10 cellular contexts compared by ENCODE assay signal in genomic region chr9:34588671-34589370, GRCh38. TPM values are rescaled to one million over a fixed set of nuclear protein-coding genes. Genes with fewer than 3 reads are reported as not detected.
DNase-seq lines count a peak whose midpoint lies in the region; ATAC-seq and TF ChIP-seq lines count a peak whose summit lies in the region.
"Had no signal": no experiment of that assay in that cellular context is flagged by ENCODE, and none has a peak within 500 bp of the region (broad histone marks: within the 10 kb centered on the region; RNA-seq: fewer than 3 reads in every experiment).

No MANE protein-coding gene starts in this region.

- H3K9me3 Mint-ChIP-seq in stimulated activated naive CD8-positive, alpha-beta T cell treated with anti-CD3 and anti-CD28 coated beads, Interleukin-15, Interleukin-2, amounts not matched to agents 100 ng/mL and 50 ng/mL, for 24 hours: no peaks in the 10 kb centered on the region

- H3K4me3 ChIP-seq in muscle layer of duodenum (ENCODE audit: low read depth in 1 of 2, low read length in 2 of 2) (peak overlapping the region; percentile 30 to 67), vagina (peak overlapping the region; percentile 52 to 68)

- H3K4me1 ChIP-seq in muscle layer of duodenum (ENCODE audit: control insufficient read depth in 1 of 2, insufficient read depth in 2 of 2, low read length in 2 of 2) (peaks cover 0 to 49% of the 10 kb centered on the region in 2 donors), vagina (peaks cover 52% of the 10 kb centered on the region)

- H3K27me3 Mint-ChIP-seq in stimulated activated naive CD8-positive, alpha-beta T cell treated with anti-CD3 and anti-CD28 coated beads, Interleukin-15, Interleukin-2, amounts not matched to agents 100 ng/mL and 50 ng/mL, for 24 hours: peaks cover 74% of the 10 kb centered on the region

- no peak for DNase-seq in stimulated activated naive CD8-positive, alpha-beta T cell treated with anti-CD3 and anti-CD28 coated beads, Interleukin-15, Interleukin-2, amounts not matched to agents 100 U/mL and 50 U/mL, for 24 hours
- DNase-seq in cerebellar cortex (ENCODE audit: low spot score) (peak; percentile 69), vagina (ENCODE audit: extremely low spot score in 2 of 2) (no peak), GF-D8 (lab: John Stamatoyannopoulos, UW) (no peak), NCI-H2029 (lab: John Stamatoyannopoulos, UW) (no peak)
- DNase-seq: activated gamma-delta T cell treated with Interleukin-2 at 50 U/mL for 16 hours, GDM1 had no signal

- H3K27ac ChIP-seq in muscle layer of duodenum (ENCODE audit: low read length): no peak overlapping the region
- H3K27ac ChIP-seq in vagina: peak overlapping the region; percentile 82

- H3K27ac Mint-ChIP-seq in stimulated activated naive CD8-positive, alpha-beta T cell treated with anti-CD3 and anti-CD28 coated beads, Interleukin-15, Interleukin-2, amounts not matched to agents 100 ng/mL and 50 ng/mL, for 24 hours: no peak overlapping the region

- H3K4me1 Mint-ChIP-seq in stimulated activated naive CD8-positive, alpha-beta T cell treated with anti-CD3 and anti-CD28 coated beads, Interleukin-15, Interleukin-2, amounts not matched to agents 100 ng/mL and 50 ng/mL, for 24 hours (ENCODE audit: low read depth): peaks cover 28% of the 10 kb centered on the region

- no peaks in the 10 kb centered on the region for H3K36me3 Mint-ChIP-seq in stimulated activated naive CD8-positive, alpha-beta T cell treated with anti-CD3 and anti-CD28 coated beads, Interleukin-15, Interleukin-2, amounts not matched to agents 100 ng/mL and 50 ng/mL, for 24 hours (ENCODE audit: low read depth)

- peak overlapping the region; percentile 63 for H3K4me3 Mint-ChIP-seq in stimulated activated naive CD8-positive, alpha-beta T cell treated with anti-CD3 and anti-CD28 coated beads, Interleukin-15, Interleukin-2, amounts not matched to agents 100 ng/mL and 50 ng/mL, for 24 hours

- H3K9me3 ChIP-seq in muscle layer of duodenum (ENCODE audit: control insufficient read depth in 1 of 2, low read length in 2 of 2) (no peaks in the 10 kb centered on the region), vagina (no peaks in the 10 kb centered on the region)

- intact Hi-C loops in vagina (cut with DNase I): no loop called here

- no peak for ATAC-seq in stimulated activated naive CD8-positive, alpha-beta T cell treated with anti-CD3 and anti-CD28 coated beads, Interleukin-15, Interleukin-2, amounts not matched to agents 100 U/mL and 50 U/mL, for 24 hours
- no peak for ATAC-seq in GM21723 (IDR thresholded peaks at IDR 0.05; ENCODE audit: unreplicated experiment)

- no peaks in the 10 kb centered on the region for H3K36me3 ChIP-seq in muscle layer of duodenum (ENCODE audit: control insufficient read depth in 1 of 2, insufficient read depth in 2 of 2, low read length in 2 of 2)
- H3K36me3 ChIP-seq in vagina: no peaks in the 10 kb centered on the region

- TF ChIP-seq POLR2A in vagina (IDR thresholded peaks at IDR 0.05): no peak

- H3K27me3 ChIP-seq in muscle layer of duodenum (ENCODE audit: low read depth, low read length): peaks cover 62% of the 10 kb centered on the region
- no peaks in the 10 kb centered on the region for H3K27me3 ChIP-seq in vagina

- TF ChIP-seq CTCF in vagina (IDR thresholded peaks at IDR 0.05): no peak

RNA-seq across cellular contexts. Expression of gene CNTFR, which starts 0.7 kb away (rescaled TPM):
- 8.3 TPM for total RNA-seq in vagina

RNA-seq across cellular contexts. Expression of gene RPP25L, which starts 23.1 kb away (rescaled TPM):
- total RNA-seq in vagina: 31.4 TPM

RNA-seq across cellular contexts. Expression of gene DCTN3, which starts 31.5 kb away (rescaled TPM):
- 78.6 TPM for total RNA-seq in vagina

RNA-seq across cellular contexts. Expression of gene ARID3C, which starts 40.0 kb away (rescaled TPM):
- not detected for total RNA-seq in vagina

RNA-seq across cellular contexts. Expression of gene SIGMAR1, which starts 48.8 kb away (rescaled TPM):
- 79.3 TPM for total RNA-seq in vagina
